8 cellular contexts compared by ENCODE assay signal in the genomic region with DNA sequence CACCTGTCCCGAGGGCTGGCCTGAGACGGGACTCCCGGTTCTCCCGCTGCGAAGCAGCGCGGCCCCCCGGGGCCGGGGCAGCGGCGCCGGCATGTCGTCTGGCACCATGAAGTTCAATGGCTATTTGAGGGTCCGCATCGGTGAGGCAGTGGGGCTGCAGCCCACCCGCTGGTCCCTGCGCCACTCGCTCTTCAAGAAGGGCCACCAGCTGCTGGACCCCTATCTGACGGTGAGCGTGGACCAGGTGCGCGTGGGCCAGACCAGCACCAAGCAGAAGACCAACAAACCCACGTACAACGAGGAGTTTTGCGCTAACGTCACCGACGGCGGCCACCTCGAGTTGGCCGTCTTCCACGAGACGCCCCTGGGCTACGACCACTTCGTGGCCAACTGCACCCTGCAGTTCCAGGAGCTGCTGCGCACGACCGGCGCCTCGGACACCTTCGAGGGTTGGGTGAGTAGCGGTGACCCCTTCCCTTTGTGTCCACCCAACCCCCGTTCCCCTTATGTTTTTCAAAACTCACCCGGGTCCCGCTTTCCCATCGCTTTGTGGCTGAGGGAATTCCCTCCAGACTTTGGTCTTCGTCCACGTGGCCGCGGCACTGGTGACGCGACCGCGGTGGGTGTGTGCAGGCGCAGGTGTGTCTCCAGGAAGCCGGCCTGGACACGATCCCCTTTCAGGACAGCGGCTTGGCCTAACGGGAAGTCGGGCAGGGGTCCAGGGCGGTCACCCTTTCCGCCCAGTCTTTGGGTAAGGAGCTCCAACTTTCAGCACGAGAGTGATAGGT. TPM values are rescaled to one million over a fixed set of nuclear protein-coding genes. Genes with fewer than 3 reads are reported as not detected.
DNase-seq lines count a peak whose midpoint lies in the region; ATAC-seq, FAIRE-seq and TF ChIP-seq lines count a peak whose summit lies in the region.

No MANE protein-coding gene starts in this region.

- H3K27me3 Mint-ChIP-seq in activated naive CD8-positive, alpha-beta T cell treated with anti-CD3 and anti-CD28 coated beads for 36 hours, result no peaks in the 10 kb centered on the region

- WGBS in hepatocyte (ENCODE audit: low lambda C conversion rate, missing lambda C conversion rate), result 5% methylated on average over 61 of the region's 63 CpGs
- 0 to 2% (median 1%) methylated on average over 57 to 63 of the region's 63 CpGs for WGBS in small intestine, 3 donors

- H3K36me3 Mint-ChIP-seq in activated naive CD8-positive, alpha-beta T cell treated with anti-CD3 and anti-CD28 coated beads for 36 hours, result peaks cover 44% of the 10 kb centered on the region

- H3K27ac ChIP-seq in HUES6 (ENCODE audit: low read depth, low read length) (no peak overlapping the region), hepatocyte (peak overlapping the region; percentile 51), small intestine (ENCODE audit: low read depth in 1 of 2, low read length in 1 of 2) (peak overlapping the region; percentile 89 to 92)

- H3K4me2 ChIP-seq in hepatocyte, result peak overlapping the region; percentile 97

- H3K9me2 ChIP-seq in hepatocyte (replicated peaks; ENCODE audit: insufficient read depth), result no peaks in the 10 kb centered on the region

- peaks cover 44% of the 10 kb centered on the region for H3K27me3 ChIP-seq in HUES6 (ENCODE audit: control insufficient read depth, insufficient read depth, low read length)
- peaks cover 26% of the 10 kb centered on the region for H3K27me3 ChIP-seq in hepatocyte
- no peaks in the 10 kb centered on the region for H3K27me3 ChIP-seq in small intestine (ENCODE audit: control insufficient read depth in 2 of 2, insufficient read depth in 2 of 2, low read length in 2 of 2)

- H4K20me1 ChIP-seq in hepatocyte (ENCODE audit: insufficient read depth, poor library complexity, severe bottlenecking), result no peaks in the 10 kb centered on the region

- no peak for FAIRE-seq in small intestine (lab: Jason Lieb, UNC)

- TF ChIP-seq CTCF in GM12864 (IDR thresholded peaks at IDR 0.05; ENCODE audit: low read depth, low read length, missing control alignments) (no peak), hepatocyte (IDR thresholded peaks at IDR 0.05; ENCODE audit: poor library complexity) (no peak)

- H3K79me2 ChIP-seq in hepatocyte, result no peaks in the 10 kb centered on the region

- no peak for DNase-seq in GM12864 (ENCODE audit: low read depth)
- peak; percentile 50 for DNase-seq in activated naive CD8-positive, alpha-beta T cell treated with anti-CD3 and anti-CD28 coated beads for 36 hours
- DNase-seq in hepatocyte (ENCODE audit: low spot score), result peak; percentile 61
- DNase-seq in small intestine, result peak; percentile 86
- no peak for DNase-seq in DMS114 treated with DMSO at 0.1 percent for 48 hours (lab: John Stamatoyannopoulos, UW; ENCODE audit: unreplicated experiment)

- H3K4me1 ChIP-seq in HUES6 (ENCODE audit: control insufficient read depth, insufficient read depth, low read length) (peaks cover 15% of the 10 kb centered on the region), hepatocyte (ENCODE audit: insufficient read depth) (peaks cover 6% of the 10 kb centered on the region), small intestine (ENCODE audit: control insufficient read depth in 2 of 2, insufficient read depth in 1 of 2, low read depth in 1 of 2, low read length in 1 of 2) (no peaks in the 10 kb centered on the region)

- H3K4me3 ChIP-seq in GM12864 (ENCODE audit: low read depth, low read length) (peak overlapping the region; percentile 82), HUES6 (ENCODE audit: low read depth, low read length) (peak overlapping the region; percentile 76), hepatocyte (peak overlapping the region; percentile 83), small intestine (ENCODE audit: low read depth in 1 of 2, low read length in 2 of 2) (peak overlapping the region; percentile 39 to 97)

- peaks cover 30% of the 10 kb centered on the region for H3K4me1 Mint-ChIP-seq in activated naive CD8-positive, alpha-beta T cell treated with anti-CD3 and anti-CD28 coated beads for 36 hours

- H3K9ac ChIP-seq in HUES6 (ENCODE audit: low read length), result peak overlapping the region; percentile 43

- H3K9me3 ChIP-seq in HUES6 (ENCODE audit: control insufficient read depth, insufficient read depth, low read depth, low read length) (peaks cover 6% of the 10 kb centered on the region), hepatocyte (ENCODE audit: low read depth) (no peaks in the 10 kb centered on the region), small intestine (ENCODE audit: control insufficient read depth, low read depth) (no peaks in the 10 kb centered on the region)

- no peak for ATAC-seq in HG03520 (IDR thresholded peaks at IDR 0.05; ENCODE audit: unreplicated experiment)
- ATAC-seq in GM19023 (IDR thresholded peaks at IDR 0.05; ENCODE audit: unreplicated experiment), result no peak

- peaks cover 2% of the 10 kb centered on the region for H3K9me3 Mint-ChIP-seq in activated naive CD8-positive, alpha-beta T cell treated with anti-CD3 and anti-CD28 coated beads for 36 hours

- peak overlapping the region; percentile 96 for H3K4me3 Mint-ChIP-seq in activated naive CD8-positive, alpha-beta T cell treated with anti-CD3 and anti-CD28 coated beads for 36 hours

- peak overlapping the region; percentile 92 for H3K27ac Mint-ChIP-seq in activated naive CD8-positive, alpha-beta T cell treated with anti-CD3 and anti-CD28 coated beads for 36 hours

- peak overlapping the region; percentile 98 for H2AFZ ChIP-seq in hepatocyte

- no peaks in the 10 kb centered on the region for H3K36me3 ChIP-seq in HUES6 (ENCODE audit: control insufficient read depth, insufficient read depth, low read length)
- no peaks in the 10 kb centered on the region for H3K36me3 ChIP-seq in hepatocyte (replicated peaks; ENCODE audit: insufficient read depth, low read depth)
- no peaks in the 10 kb centered on the region for H3K36me3 ChIP-seq in small intestine (ENCODE audit: control insufficient read depth in 2 of 2, insufficient read depth in 2 of 2, low read length in 2 of 2)

RNA-seq across cellular contexts. Expression of a gene that starts 0.8 kb away (rescaled TPM):
- total RNA-seq in activated naive CD8-positive, alpha-beta T cell treated with anti-CD3 and anti-CD28 coated beads for 36 hours, result 100 to 1,000 TPM; 176 to 177 TPM
- total RNA-seq in hepatocyte, result 11.2 and 16.3 TPM in 2 replicates
- polyA plus RNA-seq in hepatocyte (7.1 and 8.7 TPM in 2 replicates), small intestine (10 to 100 TPM; 12.1 to 17.3 (median 13.6) TPM)

RNA-seq across cellular contexts. Expression of a gene that starts 41.1 kb away (rescaled TPM):
- 1 to 10 TPM; 1.8 to 2.0 TPM for total RNA-seq in activated naive CD8-positive, alpha-beta T cell treated with anti-CD3 and anti-CD28 coated beads for 36 hours
- total RNA-seq in hepatocyte, result 15.8 and 18.2 TPM in 2 replicates
- polyA plus RNA-seq in hepatocyte, result 12.4 and 19.3 TPM in 2 replicates
- 10 to 100 TPM; 21.6 to 33.6 (median 27.5) TPM for polyA plus RNA-seq in small intestine

Comparison
In these comparisons a context has a peak if more than half of its experiments do, and no peak if none do; other contexts are left out.
1. DNase-seq: peak in activated naive CD8-positive, alpha-beta T cell treated with anti-CD3 and anti-CD28 coated beads for 36 hours (single experiment), hepatocyte (single experiment) and small intestine (single experiment); none in GM12864 (single experiment) and DMS114 treated with DMSO at 0.1 percent for 48 hours (single experiment).
2. RNA of a gene that starts 0.8 kb away (total RNA-seq): 176 to 177 TPM in activated naive CD8-positive, alpha-beta T cell treated with anti-CD3 and anti-CD28 coated beads for 36 hours; 11.2 to 16.3 TPM in hepatocyte; every median in the first group is over 10 times any median in the second.
3. Peak in every context shown above with its lines, with median percentiles within 50 percentile points of each other: H3K4me3 ChIP-seq.